ENCODE assay signal across 14 cellular contexts in genomic region chr4:57044279-57044678, GRCh38.
DNase-seq lines count a peak whose midpoint lies in the region; ATAC-seq and TF ChIP-seq lines count a peak whose summit lies in the region.
"Had no signal": no experiment of that assay in that cellular context is flagged by ENCODE, and none has a peak within 500 bp of the region (broad histone marks: within the 10 kb centered on the region; RNA-seq: fewer than 3 reads in every experiment).

No MANE protein-coding gene starts in this region.

- TF ChIP-seq CTCF in HFFc6 (IDR thresholded peaks at IDR 0.05) (no peak), tibial nerve (IDR thresholded peaks at IDR 0.05) (no peak)

- H3K4me3 Mint-ChIP-seq in HFFc6 = peak overlapping the region; percentile 29
- H3K4me3 Mint-ChIP-seq: activated naive CD4-positive, alpha-beta T cell treated with anti-CD3 and anti-CD28 coated beads, Interleukin-2, amount 10 ng/mL, durations not matched to agents 7 days and 5 days; H9 had no signal

- H3K36me3 Mint-ChIP-seq in HFFc6 (ENCODE audit: low read depth) = peaks cover 39% of the 10 kb centered on the region
- H3K36me3 Mint-ChIP-seq: activated naive CD4-positive, alpha-beta T cell treated with anti-CD3 and anti-CD28 coated beads, Interleukin-2, amount 10 ng/mL, durations not matched to agents 7 days and 5 days had no signal

- TF ChIP-seq EP300 in tibial nerve (IDR thresholded peaks at IDR 0.05) = no peak

- DNase-seq in HFFc6 = peak; percentile 73
- DNase-seq in dedifferentiated amniotic fluid mesenchymal stem cell (ENCODE audit: extremely low spot score) = peak; percentile 85
- no peak for DNase-seq in tibial nerve (ENCODE audit: low spot score in 2 of 2)
- DNase-seq in activated gamma-delta T cell (lab: John Stamatoyannopoulos, UW) = no peak
- DNase-seq in C1 segment of cervical spinal cord (lab: John Stamatoyannopoulos, UW) = no peak
- DNase-seq: activated naive CD4-positive, alpha-beta T cell treated with anti-CD3 and anti-CD28 coated beads, Interleukin-2, amount 10 ng/mL, durations not matched to agents 7 days and 5 days; DMS153; H9; mucosa of descending colon; NCI-H2029; stimulated activated CD4-positive, alpha-beta T cell treated with anti-CD3 and anti-CD28 coated beads, Interleukin-15, amount 100 ng/mL, for 24 hours had no signal

- H3K4me3 ChIP-seq in muscle layer of colon (ENCODE audit: low read depth in 1 of 2, low read length in 2 of 2) (no peak overlapping the region), tibial nerve (no peak overlapping the region)
- H3K4me3 ChIP-seq: K562, mucosa of descending colon had no signal

- H3K4me1 ChIP-seq in muscle layer of colon (ENCODE audit: insufficient read depth, low read length) = peaks cover 34% of the 10 kb centered on the region
- peaks cover 0 to 79% (median 26%) of the 10 kb centered on the region in 4 donors for H3K4me1 ChIP-seq in tibial nerve

- WGBS in tibial nerve, 2 donors = 28 to 34% methylated on average over 1 of the region's 1 CpG

- H3K36me3 ChIP-seq in muscle layer of colon (ENCODE audit: insufficient read depth, low read length) (peaks cover 7% of the 10 kb centered on the region), tibial nerve (no peaks in the 10 kb centered on the region)

- no peak overlapping the region for H3K9ac ChIP-seq in muscle layer of colon (ENCODE audit: low read length)

- H3K9me3 ChIP-seq in muscle layer of colon (ENCODE audit: low read length) = no peaks in the 10 kb centered on the region
- no peaks in the 10 kb centered on the region for H3K9me3 ChIP-seq in tibial nerve
- H3K9me3 ChIP-seq: mucosa of descending colon had no signal

- H3K27ac ChIP-seq in muscle layer of colon (ENCODE audit: low read depth, low read length) (peak overlapping the region; percentile 30), tibial nerve (peak overlapping the region in 3 of 4 donors; percentile 4 to 79 (median 76))

- peak overlapping the region; percentile 76 for H3K27ac Mint-ChIP-seq in HFFc6
- H3K27ac Mint-ChIP-seq: activated naive CD4-positive, alpha-beta T cell treated with anti-CD3 and anti-CD28 coated beads, Interleukin-2, amount 10 ng/mL, durations not matched to agents 7 days and 5 days had no signal

- no peaks in the 10 kb centered on the region; the same call in none of the 2 replicates for H3K27me3 Mint-ChIP-seq in HFFc6 (ENCODE audit: insufficient read depth)

- ATAC-seq in HG02938 (IDR thresholded peaks at IDR 0.05; ENCODE audit: unreplicated experiment) = no peak
- ATAC-seq: K562, mucosa of descending colon had no signal

- H3K27me3 ChIP-seq in muscle layer of colon (ENCODE audit: control insufficient read depth in 1 of 2, insufficient read depth in 2 of 2, low read length in 2 of 2) = no peaks in the 10 kb centered on the region
- H3K27me3 ChIP-seq in tibial nerve = no peaks in the 10 kb centered on the region

- no peak for TF ChIP-seq POLR2A in tibial nerve (IDR thresholded peaks at IDR 0.05)

- H3K4me1 Mint-ChIP-seq in HFFc6 (ENCODE audit: low read depth) = peaks cover 85% of the 10 kb centered on the region
- H3K4me1 Mint-ChIP-seq: activated naive CD4-positive, alpha-beta T cell treated with anti-CD3 and anti-CD28 coated beads, Interleukin-2, amount 10 ng/mL, durations not matched to agents 7 days and 5 days had no signal

- H3K9me3 Mint-ChIP-seq in HFFc6 = no peaks in the 10 kb centered on the region
- H3K9me3 Mint-ChIP-seq: activated naive CD4-positive, alpha-beta T cell treated with anti-CD3 and anti-CD28 coated beads, Interleukin-2, amount 10 ng/mL, durations not matched to agents 7 days and 5 days had no signal

Comparison
In these comparisons a context has a peak if more than half of its experiments do, and no peak if none do; other contexts are left out.
1. DNase-seq: peak in HFFc6 (single experiment) and dedifferentiated amniotic fluid mesenchymal stem cell (single experiment); none in tibial nerve (0 of 2), activated gamma-delta T cell (single experiment) and C1 segment of cervical spinal cord (0 of 14).